In the genomic region with DNA sequence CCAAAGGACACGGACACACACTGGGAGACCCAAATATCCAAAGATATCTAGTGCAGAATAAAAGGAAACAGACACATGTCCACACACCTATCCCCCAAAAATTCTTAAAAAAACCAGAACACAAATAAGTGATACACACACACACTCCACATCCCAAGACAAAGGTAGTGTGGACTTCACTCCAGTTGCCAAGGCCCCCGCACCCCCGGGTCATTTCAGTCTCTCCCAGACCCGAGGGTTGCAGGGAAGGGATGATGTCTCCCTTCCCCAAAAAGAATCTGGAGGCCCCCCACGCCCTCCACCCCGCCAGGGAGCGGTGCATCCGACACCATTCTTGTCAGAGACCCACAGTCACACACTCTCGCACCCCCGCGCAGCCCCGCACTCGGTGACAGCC, we compare ENCODE assay signal across 8 cellular contexts. TPM values are rescaled to one million over a fixed set of nuclear protein-coding genes. Genes with fewer than 3 reads are reported as not detected.
A peak's percentile ranks its signal among the peaks of the same experiment; 100 is the strongest.
DNase-seq lines count a peak whose midpoint lies in the region; ATAC-seq and TF ChIP-seq lines count a peak whose summit lies in the region.

No MANE protein-coding gene starts in this region.

- no peaks in the 10 kb centered on the region for H3K36me3 ChIP-seq in CD4-positive, CD25-positive, alpha-beta regulatory T cell (ENCODE audit: control insufficient read depth, insufficient read depth, low read length)
- H3K36me3 ChIP-seq in Karpas-422 (ENCODE audit: insufficient read depth, low read length) = no peaks in the 10 kb centered on the region
- H3K36me3 ChIP-seq in neuron (ENCODE audit: insufficient read depth, low read length) = peaks cover 29% of the 10 kb centered on the region
- H3K36me3 ChIP-seq in mucosa of descending colon (ENCODE audit: low read depth) = no peaks in the 10 kb centered on the region

- peaks cover 5% of the 10 kb centered on the region for H3K36me3 Mint-ChIP-seq in CD4-positive, CD25-positive, alpha-beta regulatory T cell

- no peaks in the 10 kb centered on the region for H3K9me3 ChIP-seq in CD4-positive, CD25-positive, alpha-beta regulatory T cell (ENCODE audit: control insufficient read depth in 2 of 2, low read length in 2 of 2)
- H3K9me3 ChIP-seq in Karpas-422 (ENCODE audit: low read length) (no peaks in the 10 kb centered on the region), neuron (ENCODE audit: low read length) (no peaks in the 10 kb centered on the region), mucosa of descending colon (no peaks in the 10 kb centered on the region)

- DNase-seq in CD4-positive, CD25-positive, alpha-beta regulatory T cell = no peak
- DNase-seq in Karpas-422 (no peak), NCI-H510A treated with DMSO at 0.1 percent for 48 hours (lab: John Stamatoyannopoulos, UW) (no peak), mucosa of descending colon (no peak), kidney tubule cell (ENCODE audit: low spot score) (no peak)
- no peak for DNase-seq in stimulated activated CD4-positive, alpha-beta T cell treated with anti-CD3 and anti-CD28 coated beads, Interleukin-4, amount 100 ng/mL, for 4 hours

- peaks cover 8% of the 10 kb centered on the region; the same call in 1 of the 2 replicates for H3K79me2 ChIP-seq in Karpas-422 (ENCODE audit: low read length)

- peaks cover 10 to 23% (median 15%) of the 10 kb centered on the region in 4 donors for H3K4me1 Mint-ChIP-seq in CD4-positive, CD25-positive, alpha-beta regulatory T cell

- ATAC-seq in CD4-positive, CD25-positive, alpha-beta regulatory T cell (ENCODE audit: low read depth in 2 of 2) = no peak
- ATAC-seq in mucosa of descending colon = no peak

- H3K27me3 Mint-ChIP-seq in CD4-positive, CD25-positive, alpha-beta regulatory T cell = peaks cover 68% of the 10 kb centered on the region

- intact Hi-C loops in mucosa of descending colon (cut with DNase I, micrococcal nuclease) = no loop called here

- H4K20me1 ChIP-seq in Karpas-422 (ENCODE audit: insufficient read depth, low read depth, low read length) = no peaks in the 10 kb centered on the region

- no peak for TF ChIP-seq CTCF in mucosa of descending colon (IDR thresholded peaks at IDR 0.05)

- H3K4me3 ChIP-seq in CD4-positive, CD25-positive, alpha-beta regulatory T cell (ENCODE audit: low read depth, low read length) = no peak overlapping the region
- H3K4me3 ChIP-seq in Karpas-422 (ENCODE audit: low read length) = peak overlapping the region; percentile 73
- peak overlapping the region; percentile 46 for H3K4me3 ChIP-seq in neuron (ENCODE audit: low read length)
- no peak overlapping the region for H3K4me3 ChIP-seq in mucosa of descending colon

- H3K27me3 ChIP-seq in CD4-positive, CD25-positive, alpha-beta regulatory T cell (ENCODE audit: control insufficient read depth, insufficient read depth, low read length) = peaks cover 10% of the 10 kb centered on the region
- no peaks in the 10 kb centered on the region for H3K27me3 ChIP-seq in Karpas-422 (ENCODE audit: low read length)
- no peaks in the 10 kb centered on the region for H3K27me3 ChIP-seq in neuron (ENCODE audit: insufficient read depth, low read length)

- H3K27ac Mint-ChIP-seq in CD4-positive, CD25-positive, alpha-beta regulatory T cell = no peak overlapping the region

- peaks cover 15% of the 10 kb centered on the region for H3K4me1 ChIP-seq in CD4-positive, CD25-positive, alpha-beta regulatory T cell (ENCODE audit: control insufficient read depth, insufficient read depth, low read length, poor library complexity, severe bottlenecking)
- H3K4me1 ChIP-seq in Karpas-422 (ENCODE audit: low read length) (peaks cover 16% of the 10 kb centered on the region), neuron (ENCODE audit: insufficient read depth, low read length) (peaks cover 27% of the 10 kb centered on the region), mucosa of descending colon (ENCODE audit: low read depth) (peaks cover 13% of the 10 kb centered on the region)

- H3K4me3 Mint-ChIP-seq in CD4-positive, CD25-positive, alpha-beta regulatory T cell = peak overlapping the region; percentile 31 to 60 (median 38)

- no peaks in the 10 kb centered on the region for H3K9me2 ChIP-seq in Karpas-422 (replicated peaks; ENCODE audit: insufficient read depth, low read length)

- H2AFZ ChIP-seq in Karpas-422 (ENCODE audit: low read length) = peak overlapping the region; percentile 9; the same call in 1 of the 2 replicates
- no peak overlapping the region for H2AFZ ChIP-seq in neuron (ENCODE audit: low read depth, low read length)

- H3K9ac ChIP-seq in Karpas-422 (ENCODE audit: low read length) = peak overlapping the region; percentile 74

- no peak overlapping the region for H3K27ac ChIP-seq in CD4-positive, CD25-positive, alpha-beta regulatory T cell (ENCODE audit: insufficient read depth, low read length, poor library complexity, severe bottlenecking)
- H3K27ac ChIP-seq in Karpas-422 (ENCODE audit: low read length) (no peak overlapping the region), cingulate gyrus (ENCODE audit: low read depth, low read length) (peak overlapping the region; percentile 4)

- peaks cover 0 to 8% (median 0%) of the 10 kb centered on the region in 7 donors for H3K9me3 Mint-ChIP-seq in CD4-positive, CD25-positive, alpha-beta regulatory T cell

- H3K4me2 ChIP-seq in Karpas-422 (ENCODE audit: low read depth, low read length, poor library complexity, severe bottlenecking) = peak overlapping the region; percentile 80

RNA-seq across cellular contexts. Expression of a gene that starts 0.4 kb away (rescaled TPM):
- not detected for total RNA-seq in CD4-positive, CD25-positive, alpha-beta regulatory T cell
- polyA plus RNA-seq in CD4-positive, CD25-positive, alpha-beta regulatory T cell = not detected
- 2.5 and 3.2 TPM in 2 replicates for total RNA-seq in Karpas-422 (2014; rRNA removed; shearing (Covaris generic); ENCODE audit: low replicate concordance)
- under 1 TPM in 1 of 3 donors, not detected in 2; 0.22 TPM for total RNA-seq in mucosa of descending colon

RNA-seq across cellular contexts. Expression of a gene that starts 32.6 kb away (rescaled TPM):
- total RNA-seq in CD4-positive, CD25-positive, alpha-beta regulatory T cell = 1.2 TPM
- polyA plus RNA-seq in CD4-positive, CD25-positive, alpha-beta regulatory T cell = not detected
- total RNA-seq in Karpas-422 (2014; rRNA removed; shearing (Covaris generic); ENCODE audit: low replicate concordance) = not detected in 2 replicates
- total RNA-seq in mucosa of descending colon = 100 to 1,000 TPM in 1 of 3 donors, 10 to 100 TPM in 1, 1 to 10 TPM in 1; 9.0 to 186 (median 19.9) TPM

RNA-seq across cellular contexts. Expression of a gene that starts 40.8 kb away (rescaled TPM):
- total RNA-seq in CD4-positive, CD25-positive, alpha-beta regulatory T cell = 15.6 TPM
- 10 to 100 TPM; 36.0 to 70.4 (median 53.5) TPM for polyA plus RNA-seq in CD4-positive, CD25-positive, alpha-beta regulatory T cell
- 0.22 and 1.7 TPM in 2 replicates for total RNA-seq in Karpas-422 (2014; rRNA removed; shearing (Covaris generic); ENCODE audit: low replicate concordance)
- 100 to 1,000 TPM; 355 to 802 (median 787) TPM for total RNA-seq in mucosa of descending colon

Comparison
In these comparisons a context has a peak if more than half of its experiments do, and no peak if none do; other contexts are left out.
1. H3K4me3 ChIP-seq: peak in Karpas-422 (single experiment) and neuron (single experiment); none in CD4-positive, CD25-positive, alpha-beta regulatory T cell (single experiment) and mucosa of descending colon (single experiment).
2. RNA of a gene that starts 40.8 kb away (total RNA-seq): 355 to 802 TPM in mucosa of descending colon; 15.6 TPM in CD4-positive, CD25-positive, alpha-beta regulatory T cell (single experiment) and 0.22 to 1.7 TPM in Karpas-422; every median in the first group is over 10 times any median in the second.